In the genomic region with DNA sequence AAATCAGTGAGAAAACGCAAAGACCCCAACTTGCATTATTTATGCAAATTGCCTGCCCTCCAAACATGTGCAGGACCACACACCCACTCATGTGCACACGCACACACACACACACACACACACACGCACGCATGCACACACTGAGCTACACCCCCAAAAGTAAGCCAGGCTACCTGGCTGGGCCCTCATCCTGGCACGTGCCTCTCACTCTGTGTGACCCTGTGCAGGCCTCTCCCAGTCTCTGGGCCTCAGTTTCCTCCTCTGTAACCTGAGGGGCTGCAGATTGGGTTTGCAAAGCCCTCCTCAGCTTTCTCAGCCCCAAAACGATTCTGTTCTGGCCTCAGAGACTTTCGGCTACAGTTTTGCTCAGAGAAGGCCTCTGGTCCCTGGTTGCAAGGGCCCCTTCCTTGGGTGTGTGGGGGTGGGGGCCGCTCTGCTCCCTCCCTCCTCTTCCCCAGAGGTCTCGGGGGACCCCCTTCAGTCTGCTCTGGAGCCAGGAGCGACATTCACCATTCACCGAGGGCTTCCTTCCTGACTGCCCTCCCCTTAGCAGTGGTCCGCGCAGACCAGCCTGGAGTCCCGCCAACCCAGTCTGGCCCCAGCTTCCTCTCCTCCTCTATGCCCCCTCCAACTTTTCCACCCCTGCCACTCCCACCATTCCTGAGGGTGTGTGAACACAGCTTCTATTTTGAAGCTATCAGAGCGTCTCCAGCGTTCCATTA, we compare ENCODE assay signal across 20 cellular contexts. TPM values are rescaled to one million over a fixed set of nuclear protein-coding genes. Genes with fewer than 3 reads are reported as not detected.
DNase-seq lines count a peak whose midpoint lies in the region; ATAC-seq and TF ChIP-seq lines count a peak whose summit lies in the region.
"Had no signal": no experiment of that assay in that cellular context is flagged by ENCODE, and none has a peak within 500 bp of the region (broad histone marks: within the 10 kb centered on the region; RNA-seq: fewer than 3 reads in every experiment).

No MANE protein-coding gene starts in this region.

- H3K36me3 Mint-ChIP-seq in glutamatergic neuron (ENCODE audit: unreplicated experiment) = no peaks in the 10 kb centered on the region

- H3K9me3 ChIP-seq in heart right ventricle (no peaks in the 10 kb centered on the region), upper lobe of right lung (no peaks in the 10 kb centered on the region)
- H3K9me3 ChIP-seq: SJSA1 had no signal

- WGBS in heart right ventricle, 2 donors = 43 to 54% methylated on average over 16 of the region's 16 CpGs

- no peak overlapping the region for H3K27ac Mint-ChIP-seq in glutamatergic neuron (ENCODE audit: unreplicated experiment)

- no peak overlapping the region for H3K4me3 ChIP-seq in heart right ventricle
- no peak overlapping the region for H3K4me3 ChIP-seq in HL-60 (replicated peaks; ENCODE audit: insufficient read depth, low read length)
- no peak overlapping the region for H3K4me3 ChIP-seq in upper lobe of right lung
- H3K4me3 ChIP-seq: GM23248, SJSA1 had no signal

- peaks cover 0 to 29% (median 12%) of the 10 kb centered on the region in 7 donors for H3K27me3 ChIP-seq in heart right ventricle
- H3K27me3 ChIP-seq in HL-60 (ENCODE audit: insufficient read depth, poor library complexity, severe bottlenecking) = no peaks in the 10 kb centered on the region
- H3K27me3 ChIP-seq in upper lobe of right lung = peaks cover 17% of the 10 kb centered on the region
- H3K27me3 ChIP-seq: SJSA1 had no signal

- peaks cover 4% of the 10 kb centered on the region for H3K27me3 Mint-ChIP-seq in glutamatergic neuron (ENCODE audit: unreplicated experiment)

- DNase-seq in heart right ventricle (no peak), Right ventricle myocardium inferior (ENCODE audit: missing footprints) (no peak), HL-60 (ENCODE audit: low read depth in 1 of 2, low spot score in 1 of 2) (no peak), glutamatergic neuron (peak; percentile 7), upper lobe of right lung (no peak), HuH-7.5 (ENCODE audit: low spot score) (no peak)
- DNase-seq: EL, GM23248, NCI-H1436, NCI-H2029, NCI-H2171, NCI-H446 treated with DMSO at 0.1 percent for 48 hours, NCI-H748 treated with DMSO at 0.1 percent for 48 hours, OCI-M1 had no signal

- peaks cover 2% of the 10 kb centered on the region for H3K9me3 Mint-ChIP-seq in glutamatergic neuron (ENCODE audit: unreplicated experiment)
- H3K9me3 Mint-ChIP-seq: CD14-positive monocyte had no signal

- H3K27ac ChIP-seq in heart right ventricle (no peak overlapping the region), HL-60 (replicated peaks) (peak overlapping the region; percentile 57), upper lobe of right lung (no peak overlapping the region)
- H3K27ac ChIP-seq: GM23248, SJSA1 had no signal

- H3K4me1 ChIP-seq in heart right ventricle = peaks cover under 1 to 39% (median 9%) of the 10 kb centered on the region in 9 donors
- H3K4me1 ChIP-seq in upper lobe of right lung = no peaks in the 10 kb centered on the region
- H3K4me1 ChIP-seq: SJSA1 had no signal

- intact Hi-C loops in heart right ventricle (cut with DNase I) (no loop called here), Right ventricle myocardium inferior (cut with DNase I) (no loop called here), upper lobe of right lung (cut with DNase I) (no loop called here)

- no peak overlapping the region for H3K4me3 Mint-ChIP-seq in glutamatergic neuron (ENCODE audit: unreplicated experiment)

- H3K36me3 ChIP-seq in heart right ventricle (peaks cover 0 to 2% (median 0%) of the 10 kb centered on the region in 9 donors), upper lobe of right lung (no peaks in the 10 kb centered on the region)
- H3K36me3 ChIP-seq: SJSA1 had no signal

- peaks cover 4% of the 10 kb centered on the region for H3K4me1 Mint-ChIP-seq in glutamatergic neuron (ENCODE audit: low read depth, unreplicated experiment)

- no peak for TF ChIP-seq CTCF in heart right ventricle (IDR thresholded peaks at IDR 0.05)
- TF ChIP-seq CTCF in HL-60 (IDR thresholded peaks at IDR 0.05; ENCODE audit: insufficient read depth, low read length) = no peak
- TF ChIP-seq CTCF in glutamatergic neuron (IDR thresholded peaks at IDR 0.05; ENCODE audit: partially characterized antibody, unreplicated experiment) = no peak
- no peak for TF ChIP-seq CTCF in upper lobe of right lung (IDR thresholded peaks at IDR 0.05)

- ATAC-seq in heart right ventricle (peak in 7 of 8 donors; percentile 41 to 74 (median 55)), Right ventricle myocardium inferior (no peak), upper lobe of right lung (peak; percentile 15), GM21825 (IDR thresholded peaks at IDR 0.05; ENCODE audit: unreplicated experiment) (no peak)
- ATAC-seq: HCT116 had no signal

RNA-seq across cellular contexts. Expression of a gene that starts 5.4 kb away (rescaled TPM):
- total RNA-seq in heart right ventricle (1 to 10 TPM in 5 of 10 donors, under 1 TPM in 5; 0.32 to 3.4 (median 1.0) TPM), Right ventricle myocardium inferior (0.78 TPM), glutamatergic neuron (ENCODE audit: unreplicated experiment) (not detected), upper lobe of right lung (2.7 TPM)
- polyA plus RNA-seq in heart right ventricle = 1 to 10 TPM in 1 of 2 donors, under 1 TPM in 1; 0.58 to 1.5 TPM
- total RNA-seq: A673, RPMI7951, SJSA1 had no signal

Comparison
In these comparisons a context has a peak if more than half of its experiments do, and no peak if none do; other contexts are left out.
1. ATAC-seq: peak in heart right ventricle (7 of 8) and upper lobe of right lung (single experiment); none in Right ventricle myocardium inferior (single experiment) and GM21825 (single experiment).